In genomic region chrX:23317799-23318724, GRCh38 we compare ENCODE assay signal across 8 cellular contexts. TPM values are rescaled to one million over a fixed set of nuclear protein-coding genes. Genes with fewer than 3 reads are reported as not detected.
A peak's percentile ranks its signal among the peaks of the same experiment; 100 is the strongest.
DNase-seq lines count a peak whose midpoint lies in the region; ATAC-seq and TF ChIP-seq lines count a peak whose summit lies in the region.

No MANE protein-coding gene starts in this region.

- no peaks in the 10 kb centered on the region for H3K36me3 Mint-ChIP-seq in CD14-positive monocyte

- no peak overlapping the region for H3K27ac Mint-ChIP-seq in CD14-positive monocyte

- no peak overlapping the region for H3K4me3 Mint-ChIP-seq in CD14-positive monocyte

- peak; percentile 74 for TF ChIP-seq CTCF in CD14-positive monocyte (IDR thresholded peaks at IDR 0.05)
- TF ChIP-seq CTCF in Peyer's patch (IDR thresholded peaks at IDR 0.05) = peak in 5 of 6 experiments; percentile 7 to 48 (median 32)
- TF ChIP-seq CTCF in dorsolateral prefrontal cortex (IDR thresholded peaks at IDR 0.05 in 54 of 56, conservative IDR thresholded peaks at IDR 0.05 in 2 of 56; ENCODE audit: low read depth in 1 of 56, partially characterized antibody in 56 of 56) = peak in 54 of 56 donors; percentile 26 to 63 (median 49)
- TF ChIP-seq CTCF in neutrophil (IDR thresholded peaks at IDR 0.05) = peak; percentile 60

- H3K4me3 ChIP-seq in Peyer's patch (no peak overlapping the region), dorsolateral prefrontal cortex (no peak overlapping the region), neutrophil (ENCODE audit: low read depth in 1 of 2, low read length in 1 of 2) (no peak overlapping the region)

- TF ChIP-seq POLR2A in Peyer's patch (IDR thresholded peaks at IDR 0.05) = no peak

- peaks cover 0 to 2% (median 2%) of the 10 kb centered on the region in 3 donors for H3K27me3 Mint-ChIP-seq in CD14-positive monocyte (ENCODE audit: low read depth in 3 of 3)

- no peak for DNase-seq in CD14-positive monocyte (ENCODE audit: low spot score)
- DNase-seq in Peyer's patch = no peak
- DNase-seq in dorsolateral prefrontal cortex = no peak
- no peak for DNase-seq in NCI-H1436 treated with DMSO at 0.1 percent for 48 hours (lab: John Stamatoyannopoulos, UW)
- no peak for DNase-seq in sciatic nerve (ENCODE audit: low spot score)

- intact Hi-C loops in CD14-positive monocyte (cut with micrococcal nuclease) = no loop called here
- intact Hi-C loops in dorsolateral prefrontal cortex (cut with DNase I) = no loop called here
- intact Hi-C loops in sciatic nerve (cut with DNase I) = no loop called here

- H3K36me3 ChIP-seq in Peyer's patch (no peaks in the 10 kb centered on the region), neutrophil (no peaks in the 10 kb centered on the region)

- H3K9me3 Mint-ChIP-seq in CD14-positive monocyte = no peaks in the 10 kb centered on the region

- H3K27me3 ChIP-seq in Peyer's patch = no peaks in the 10 kb centered on the region
- peaks cover 0 to 80% (median 10%) of the 10 kb centered on the region in 45 donors for H3K27me3 ChIP-seq in dorsolateral prefrontal cortex
- H3K27me3 ChIP-seq in neutrophil = no peaks in the 10 kb centered on the region

- H3K4me1 Mint-ChIP-seq in CD14-positive monocyte = no peaks in the 10 kb centered on the region

- H3K27ac ChIP-seq in Peyer's patch = no peak overlapping the region
- H3K27ac ChIP-seq in dorsolateral prefrontal cortex = no peak overlapping the region
- H3K27ac ChIP-seq in neutrophil = no peak overlapping the region

- ATAC-seq in GM18870 (IDR thresholded peaks at IDR 0.05; ENCODE audit: unreplicated experiment) (peak; percentile 76), HG02981 (IDR thresholded peaks at IDR 0.05; ENCODE audit: unreplicated experiment) (peak; percentile 80), sciatic nerve (no peak)

- H3K4me1 ChIP-seq in Peyer's patch = no peaks in the 10 kb centered on the region
- H3K4me1 ChIP-seq in neutrophil (ENCODE audit: control insufficient read depth in 1 of 2, insufficient read depth in 1 of 2, low read depth in 1 of 2, low read length in 1 of 2) = no peaks in the 10 kb centered on the region

- H3K9me3 ChIP-seq in Peyer's patch (no peaks in the 10 kb centered on the region), neutrophil (no peaks in the 10 kb centered on the region)

RNA-seq across cellular contexts. Expression of gene PTCHD1, which starts 16.6 kb away (rescaled TPM):
- not detected for polyA plus RNA-seq in CD14-positive monocyte
- under 1 TPM in 3 of 4 donors, not detected in 1; 0.13 to 0.76 (median 0.18) TPM for total RNA-seq in Peyer's patch
- 10 to 100 TPM in 70 of 120 experiments, 1 to 10 TPM in 50; 6.0 to 21.8 (median 10.6) TPM for total RNA-seq in dorsolateral prefrontal cortex
- total RNA-seq in sciatic nerve = 0.04 TPM
